Comparison of ENCODE assay signal across 27 cellular contexts in genomic region chr22:36725366-36726006, GRCh38. TPM values are rescaled to one million over a fixed set of nuclear protein-coding genes. Genes with fewer than 3 reads are reported as not detected.
A peak's percentile ranks its signal among the peaks of the same experiment; 100 is the strongest.
DNase-seq lines count a peak whose midpoint lies in the region; TF ChIP-seq lines count a peak whose summit lies in the region.
"Had no signal": no experiment of that assay in that cellular context is flagged by ENCODE, and none has a peak within 500 bp of the region (broad histone marks: within the 10 kb centered on the region; RNA-seq: fewer than 3 reads in every experiment).

No MANE protein-coding gene starts in this region.

- TF ChIP-seq CTCF in coronary artery (IDR thresholded peaks at IDR 0.05) = no peak
- no peak for TF ChIP-seq CTCF in testis (IDR thresholded peaks at IDR 0.05)
- TF ChIP-seq CTCF in spleen (IDR thresholded peaks at IDR 0.05 in 8 of 11, conservative IDR thresholded peaks at IDR 0.05 in 3 of 11) = no peak

- H3K9me3 ChIP-seq in testis (no peaks in the 10 kb centered on the region), spleen (no peaks in the 10 kb centered on the region)
- H3K9me3 ChIP-seq: BLaER1, HAP-1 had no signal

- no peak for TF ChIP-seq POLR2A in testis (IDR thresholded peaks at IDR 0.05)
- TF ChIP-seq POLR2A in spleen (IDR thresholded peaks at IDR 0.05) = no peak

- no peaks in the 10 kb centered on the region for H3K36me3 ChIP-seq in testis (ENCODE audit: low read depth, missing control alignments)
- H3K36me3 ChIP-seq in spleen = no peaks in the 10 kb centered on the region
- H3K36me3 ChIP-seq: BLaER1, HAP-1 had no signal

- H3K4me3 ChIP-seq in coronary artery (no peak overlapping the region), testis (no peak overlapping the region), spleen (no peak overlapping the region)
- H3K4me3 ChIP-seq: BLaER1, HAP-1 had no signal

- WGBS in testis, 2 donors = 71 to 77% methylated on average over 13 to 23 of the region's 24 CpGs
- WGBS in spleen, 5 donors = 77 to 81% (median 79%) methylated on average over 21 to 24 of the region's 24 CpGs

- H3K4me1 ChIP-seq in testis = no peaks in the 10 kb centered on the region
- H3K4me1 ChIP-seq in spleen = no peaks in the 10 kb centered on the region
- H3K4me1 ChIP-seq: BLaER1, HAP-1 had no signal

- H3K27me3 ChIP-seq in testis (no peaks in the 10 kb centered on the region), spleen (replicated peaks in 1 of 7) (peaks cover 0 to 68% (median 12%) of the 10 kb centered on the region in 7 donors)
- H3K27me3 ChIP-seq: BLaER1 had no signal

- DNase-seq in ELF-1 (ENCODE audit: low read depth, low spot score) (peak; percentile 20), coronary artery (ENCODE audit: low spot score) (peak; percentile 31), left kidney (ENCODE audit: low read depth, low spot score) (peak; percentile 52), testis (peak; percentile 4), NCI-H187 treated with DMSO at 0.1 percent for 48 hours (lab: John Stamatoyannopoulos, UW) (no peak), DMS53 (lab: John Stamatoyannopoulos, UW) (no peak), spleen (no peak)
- DNase-seq: CD4-positive, alpha-beta T cell; COR-L47; DMS79 treated with DMSO at 0.1 percent for 48 hours; HFFc6; KBM-7; MV-4-11; NCI-H1105; NCI-H1436 treated with DMSO at 0.1 percent for 48 hours; NCI-H1930; NCI-H2107; NCI-H446 treated with DMSO at 0.1 percent for 48 hours; NCI-H526; RPMI8226; SHP77 had no signal

- intact Hi-C loops in testis (cut with DNase I; ENCODE audit: low total_unique reads) (no loop called here), spleen (cut with DNase I; ENCODE audit: low total_unique reads) (no loop called here)

- H3K27ac ChIP-seq in coronary artery (no peak overlapping the region), testis (no peak overlapping the region), spleen (no peak overlapping the region)
- H3K27ac ChIP-seq: BLaER1 had no signal

RNA-seq across cellular contexts. Expression of gene CACNG2, which starts 21.9 kb away (rescaled TPM):
- under 1 TPM in 1 of 2 donors, not detected in 1; 0.19 TPM for total RNA-seq in testis
- polyA plus RNA-seq in testis (ENCODE audit: insufficient read depth, low read depth, low replicate concordance) = not detected
- not detected for total RNA-seq in spleen
- not detected for polyA plus RNA-seq in spleen
- total RNA-seq: CD4-positive, alpha-beta T cell; HFFc6; LHCN-M2; MCF 10A; SK-MEL-5 had no signal
- polyA plus RNA-seq: AG04450 had no signal

RNA-seq across cellular contexts. Expression of gene IFT27, which starts 50.4 kb away (rescaled TPM):
- total RNA-seq in testis (10 to 100 TPM; 28.2 to 32.4 TPM), spleen (10 to 100 TPM; 12.4 to 35.4 (median 25.6) TPM)
- polyA plus RNA-seq in testis (ENCODE audit: insufficient read depth, low read depth, low replicate concordance) (56.3 TPM), spleen (10 to 100 TPM; 17.5 to 23.4 (median 20.1) TPM)

Comparison
In these comparisons a context has a peak if more than half of its experiments do, and no peak if none do; other contexts are left out.
1. DNase-seq: peak in ELF-1 (single experiment), coronary artery (single experiment), left kidney (single experiment) and testis (single experiment); none in NCI-H187 treated with DMSO at 0.1 percent for 48 hours (single experiment), DMS53 (single experiment) and spleen (single experiment).